ENCODE assay signal across 19 cellular contexts in the genomic region with DNA sequence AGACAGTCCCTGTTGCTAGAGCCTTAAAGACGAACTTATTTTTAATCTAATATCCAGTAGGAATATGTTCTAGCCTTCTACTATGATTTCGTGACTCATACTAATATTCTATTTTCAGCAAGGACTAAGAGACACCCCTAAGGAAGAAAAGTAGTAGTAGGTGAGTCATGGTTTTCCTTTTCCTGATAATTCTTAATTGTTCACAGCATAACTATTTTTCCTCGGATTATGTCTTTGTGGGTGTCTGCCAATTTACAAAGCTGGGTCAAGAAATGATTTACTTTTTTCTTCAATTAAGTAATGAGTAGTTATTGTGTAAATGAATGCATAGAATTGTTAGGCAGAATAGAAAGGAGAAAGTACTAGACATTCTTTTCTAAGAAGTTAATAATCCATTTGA.
DNase-seq lines count a peak whose midpoint lies in the region; ATAC-seq, FAIRE-seq and TF ChIP-seq lines count a peak whose summit lies in the region.
"Had no signal": no experiment of that assay in that cellular context is flagged by ENCODE, and none has a peak within 500 bp of the region (broad histone marks: within the 10 kb centered on the region; RNA-seq: fewer than 3 reads in every experiment).

No MANE protein-coding gene starts in this region.

- no peak overlapping the region for H2AFZ ChIP-seq in endothelial cell of umbilical vein (ENCODE audit: low read depth, low read length)
- H2AFZ ChIP-seq: PC-9 had no signal

- H3K9ac ChIP-seq in endothelial cell of umbilical vein (replicated peaks; ENCODE audit: extremely low read depth, insufficient read depth, low read length): no peak overlapping the region

- ATAC-seq in mucosa of descending colon (no peak), HG02623 (IDR thresholded peaks at IDR 0.05; ENCODE audit: unreplicated experiment) (no peak)

- peak; percentile 60 for FAIRE-seq in endothelial cell of umbilical vein (lab: Jason Lieb, UNC)

- no TSS peak for BruUV-seq in endothelial cell of umbilical vein (replicated peaks; lab: Mats Ljungman, UMichigan)

- CTCF ChIA-PET in endothelial cell of umbilical vein (lab: Charles Lee): interaction anchor here (1.6 kb wide), 1 partner anchor 63 kb away, joined by 3 read pairs; no protein-coding TSS in a partner anchor

- intact Hi-C loops in endothelial cell of umbilical vein (cut with micrococcal nuclease): loop anchor here (10.0 kb wide), 1 partner anchor 1740 kb away; no protein-coding TSS in a partner anchor
- intact Hi-C loops in mucosa of descending colon (cut with DNase I, micrococcal nuclease): no loop called here

- H3K4me3 ChIP-seq in endothelial cell of umbilical vein (replicated peaks in 1 of 3; ENCODE audit: insufficient read depth in 1 of 3, low read depth in 1 of 3, low read length in 3 of 3) (no peak overlapping the region), retinal pigment epithelial cell (ENCODE audit: low read length) (no peak overlapping the region), mucosa of descending colon (no peak overlapping the region)
- H3K4me3 ChIP-seq: PC-9 had no signal

- peak overlapping the region; percentile 31 for H3K4me2 ChIP-seq in endothelial cell of umbilical vein (ENCODE audit: insufficient read depth, low read length)
- H3K4me2 ChIP-seq: PC-9 had no signal

- H4K20me1 ChIP-seq in endothelial cell of umbilical vein (replicated peaks; ENCODE audit: control insufficient read depth, extremely low read depth, insufficient read depth, low read length): no peaks in the 10 kb centered on the region

- H3K9me3 ChIP-seq in endothelial cell of umbilical vein (replicated peaks; ENCODE audit: control insufficient read depth, insufficient read depth, low read length): peaks cover 2% of the 10 kb centered on the region
- no peaks in the 10 kb centered on the region for H3K9me3 ChIP-seq in mucosa of descending colon

- H3K27me3 ChIP-seq in endothelial cell of umbilical vein (ENCODE audit: control insufficient read depth in 2 of 2, insufficient read depth in 2 of 2, low read length in 2 of 2): no peaks in the 10 kb centered on the region

- H3K9me1 ChIP-seq in endothelial cell of umbilical vein (replicated peaks; ENCODE audit: control insufficient read depth, extremely low read depth, insufficient read depth, low read length): no peaks in the 10 kb centered on the region

- TF ChIP-seq CTCF in endothelial cell of umbilical vein (IDR thresholded peaks at IDR 0.05; ENCODE audit: extremely low read depth in 1 of 2, insufficient read depth in 1 of 2, low read depth in 1 of 2, low read length in 2 of 2): no peak
- TF ChIP-seq CTCF in retinal pigment epithelial cell (conservative IDR thresholded peaks at IDR 0.05; ENCODE audit: low read depth, low read length): no peak
- TF ChIP-seq CTCF in mucosa of descending colon (IDR thresholded peaks at IDR 0.05): no peak

- H3K79me2 ChIP-seq in endothelial cell of umbilical vein (ENCODE audit: control insufficient read depth, insufficient read depth, low read length): no peaks in the 10 kb centered on the region

- DNase-seq in HT1080 (ENCODE audit: low read depth): peak; percentile 54
- DNase-seq in endothelial cell of umbilical vein (ENCODE audit: low read depth, low spot score): peak; percentile 54
- peak; percentile 62 for DNase-seq in kidney tubule cell (ENCODE audit: low spot score)
- peak; percentile 77 for DNase-seq in retinal pigment epithelial cell (ENCODE audit: low read depth)
- no peak for DNase-seq in mucosa of descending colon
- DNase-seq in COR-L47 (lab: John Stamatoyannopoulos, UW): no peak
- DNase-seq: ACHN; C1 segment of cervical spinal cord; CD8-positive, alpha-beta memory T cell; DMS79; H9; KG1; NCI-H1417; NCI-H187; NCI-H2227 treated with DMSO at 0.1 percent for 48 hours; NCI-H524; NCI-H82; PC-9 had no signal

- dilution Hi-C loops in endothelial cell of umbilical vein (cut with MboI; ENCODE audit: extremely low pct_ligation_motif_present, low sequenced_read_pairs): no loop called here

- H3K36me3 ChIP-seq in endothelial cell of umbilical vein (ENCODE audit: control insufficient read depth in 2 of 2, extremely low read depth in 1 of 2, insufficient read depth in 2 of 2, low read length in 2 of 2): no peaks in the 10 kb centered on the region
- no peaks in the 10 kb centered on the region for H3K36me3 ChIP-seq in mucosa of descending colon (ENCODE audit: low read depth)

- peaks cover 11% of the 10 kb centered on the region for H3K4me1 ChIP-seq in endothelial cell of umbilical vein (ENCODE audit: control insufficient read depth, extremely low read depth, insufficient read depth, low read length)
- H3K4me1 ChIP-seq in mucosa of descending colon (ENCODE audit: low read depth): no peaks in the 10 kb centered on the region

- peak overlapping the region; percentile 11 for H3K27ac ChIP-seq in endothelial cell of umbilical vein (ENCODE audit: insufficient read depth, low read depth, low read length)
- H3K27ac ChIP-seq: PC-9 had no signal

- no peak for TF ChIP-seq POLR2A in endothelial cell of umbilical vein (IDR thresholded peaks at IDR 0.05; ENCODE audit: low read depth, low read length)

- POLR2A ChIA-PET in endothelial cell of umbilical vein (lab: Charles Lee): no interaction called here

TF ChIP-seq in endothelial cell of umbilical vein, 7 proteins besides CTCF, POLR2A, EP300 and RAD21:
- TF ChIP-seq MYC (IDR thresholded peaks at IDR 0.05; ENCODE audit: low read depth, low read length) (no peak), JUN (IDR thresholded peaks at IDR 0.05; ENCODE audit: borderline replicate concordance, insufficient read depth, insufficient read length, low read depth) (peak; percentile 61), FOS (IDR thresholded peaks at IDR 0.05; ENCODE audit: borderline replicate concordance, insufficient read depth, low read length) (peak; percentile 9)

Comparison
In these comparisons a context has a peak if more than half of its experiments do, and no peak if none do; other contexts are left out.
1. DNase-seq: peak in HT1080 (single experiment), endothelial cell of umbilical vein (single experiment), kidney tubule cell (single experiment) and retinal pigment epithelial cell (single experiment); none in mucosa of descending colon (0 of 3) and COR-L47 (single experiment).